In genomic region chr22:47167056-47167455, GRCh38 we compare ENCODE assay signal across 15 cellular contexts.
A peak's percentile ranks its signal among the peaks of the same experiment; 100 is the strongest.
DNase-seq lines count a peak whose midpoint lies in the region; TF ChIP-seq lines count a peak whose summit lies in the region.
"Had no signal": no experiment of that assay in that cellular context is flagged by ENCODE, and none has a peak within 500 bp of the region (broad histone marks: within the 10 kb centered on the region; RNA-seq: fewer than 3 reads in every experiment).

No MANE protein-coding gene starts in this region.

- H3K4me1 ChIP-seq in endodermal cell (ENCODE audit: control insufficient read depth, insufficient read depth, low read length) (no peaks in the 10 kb centered on the region), sigmoid colon (no peaks in the 10 kb centered on the region)
- H3K4me1 ChIP-seq: BE2C had no signal

- intact Hi-C loops in sigmoid colon (cut with DNase I), result no loop called here

- H3K4me1 Mint-ChIP-seq in endodermal cell, result no peaks in the 10 kb centered on the region
- H3K4me1 Mint-ChIP-seq: GM23338 had no signal

- H3K27ac ChIP-seq in endodermal cell (ENCODE audit: low read depth, low read length) (no peak overlapping the region), sigmoid colon (no peak overlapping the region)

- H3K9ac ChIP-seq in endodermal cell (ENCODE audit: extremely low read depth, low read length, poor library complexity, severe bottlenecking), result no peak overlapping the region

- H3K4me3 ChIP-seq in endodermal cell (ENCODE audit: low read length) (no peak overlapping the region), sigmoid colon (no peak overlapping the region)
- H3K4me3 ChIP-seq: GM23338 had no signal

- WGBS in endodermal cell (ENCODE audit: insufficient coverage in 1 of 2, insufficient read length in 1 of 2), 2 experiments, result 97 to 100% methylated on average over 6 to 10 of the region's 10 CpGs
- 94 to 97% methylated on average over 10 of the region's 10 CpGs for WGBS in sigmoid colon, 2 donors

- no peak for TF ChIP-seq RAD21 in Ishikawa (IDR thresholded peaks at IDR 0.05; ENCODE audit: low read depth)

- H3K4me3 Mint-ChIP-seq in endodermal cell, result no peak overlapping the region
- H3K4me3 Mint-ChIP-seq: CD8-positive, alpha-beta T cell; GM23338 had no signal

- TF ChIP-seq CTCF in endodermal cell (conservative IDR thresholded peaks at IDR 0.05) (no peak), sigmoid colon (IDR thresholded peaks at IDR 0.05) (no peak)

- TF ChIP-seq EP300 in Ishikawa (IDR thresholded peaks at IDR 0.05; ENCODE audit: borderline replicate concordance) (no peak), sigmoid colon (IDR thresholded peaks at IDR 0.05) (no peak)

- peaks cover 15% of the 10 kb centered on the region for H3K36me3 Mint-ChIP-seq in endodermal cell (ENCODE audit: low read depth)

- TF ChIP-seq POLR2A in sigmoid colon (IDR thresholded peaks at IDR 0.05), result no peak

- H3K36me3 ChIP-seq in endodermal cell (ENCODE audit: control insufficient read depth, insufficient read depth, low read length) (no peaks in the 10 kb centered on the region), sigmoid colon (no peaks in the 10 kb centered on the region)
- H3K36me3 ChIP-seq: BE2C had no signal

- H3K27ac Mint-ChIP-seq in endodermal cell, result no peak overlapping the region
- H3K27ac Mint-ChIP-seq: CD8-positive, alpha-beta T cell; GM23338 had no signal

- H3K27me3 Mint-ChIP-seq in endodermal cell (ENCODE audit: insufficient read depth), result no peaks in the 10 kb centered on the region

- peaks cover 10% of the 10 kb centered on the region for H3K9me3 Mint-ChIP-seq in endodermal cell
- H3K9me3 Mint-ChIP-seq: CD8-positive, alpha-beta T cell had no signal

- H3K27me3 ChIP-seq in endodermal cell (ENCODE audit: control insufficient read depth, insufficient read depth, low read length, poor library complexity, severe bottlenecking) (no peaks in the 10 kb centered on the region), sigmoid colon (no peaks in the 10 kb centered on the region)
- H3K27me3 ChIP-seq: BE2C had no signal

- peaks cover 10% of the 10 kb centered on the region for H3K9me3 ChIP-seq in endodermal cell (ENCODE audit: control insufficient read depth, low read length)
- H3K9me3 ChIP-seq in sigmoid colon, result no peaks in the 10 kb centered on the region
- H3K9me3 ChIP-seq: BE2C had no signal

- DNase-seq in NCI-H2029 (lab: John Stamatoyannopoulos, UW) (peak; percentile 56), endodermal cell (peak; percentile 48), sigmoid colon (peak; percentile 36), T-helper 2 cell (no peak), cerebellar nuclear complex (lab: John Stamatoyannopoulos, UW) (no peak)
- no peak for DNase-seq in activated T-cell treated with anti-CD3 and anti-CD28 coated beads, Interleukin-2, amount 50 U/mL, for 48 hours
- DNase-seq: BE2C; CD8-positive, alpha-beta T cell; MV-4-11; NCI-H1436 treated with DMSO at 0.1 percent for 48 hours; NCI-H524; NK-92 treated with Interleukin-12 subunit alpha and Interleukin-12 subunit beta, amount 100 ng/mL, for 24 hours; OCI-M1 had no signal

TF ChIP-seq in Ishikawa, 13 proteins besides CTCF, POLR2A, EP300 and RAD21:
- TF ChIP-seq NFIC (IDR thresholded peaks at IDR 0.05), result 0 out of 2 replicates have a peak, but pooled peaks have one; percentile 27
- TF ChIP-seq CREB1 (IDR thresholded peaks at IDR 0.05; ENCODE audit: low read depth), result no peak
- TF ChIP-seq, protein P1, sequence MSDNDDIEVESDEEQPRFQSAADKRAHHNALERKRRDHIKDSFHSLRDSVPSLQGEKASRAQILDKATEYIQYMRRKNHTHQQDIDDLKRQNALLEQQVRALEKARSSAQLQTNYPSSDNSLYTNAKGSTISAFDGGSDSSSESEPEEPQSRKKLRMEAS (IDR thresholded peaks at IDR 0.05), result peak; percentile 72

Comparison
In these comparisons a context has a peak if more than half of its experiments do, and no peak if none do; other contexts are left out.
1. DNase-seq: peak in NCI-H2029 (single experiment), endodermal cell (single experiment) and sigmoid colon (single experiment); none in T-helper 2 cell (0 of 5), activated T-cell treated with anti-CD3 and anti-CD28 coated beads, Interleukin-2, amount 50 U/mL, for 48 hours (0 of 2) and cerebellar nuclear complex (0 of 2).